9 cellular contexts compared by ENCODE assay signal in genomic region chr19:33300016-33300981, GRCh38. TPM values are rescaled to one million over a fixed set of nuclear protein-coding genes. Genes with fewer than 3 reads are reported as not detected.
DNase-seq lines count a peak whose midpoint lies in the region; ATAC-seq and TF ChIP-seq lines count a peak whose summit lies in the region.
"Had no signal": no experiment of that assay in that cellular context is flagged by ENCODE, and none has a peak within 500 bp of the region (broad histone marks: within the 10 kb centered on the region; RNA-seq: fewer than 3 reads in every experiment).

No MANE protein-coding gene starts in this region.

- H3K4me1 ChIP-seq in HUES6 (ENCODE audit: control insufficient read depth, insufficient read depth, low read length) (peaks cover 23% of the 10 kb centered on the region), lung (ENCODE audit: control insufficient read depth in 2 of 2, insufficient read depth in 2 of 2, low read length in 2 of 2) (peaks cover 0 to 18% of the 10 kb centered on the region in 2 donors)

- CTCF ChIA-PET in MCF 10A (lab: Yijun Ruan, JAX) = interaction anchor here (0.6 to 1.5 kb wide), 13 partner anchors 11 to 460 kb away, joined by 3 to 8 read pairs (median 4); no protein-coding TSS in a partner anchor

- H3K27ac ChIP-seq in HUES6 (ENCODE audit: low read depth, low read length) = no peak overlapping the region
- H3K27ac ChIP-seq in lung (ENCODE audit: low read depth in 1 of 2, low read length in 1 of 2) = peak overlapping the region in 1 of 2 donors; percentile 80
- H3K27ac ChIP-seq in substantia nigra (ENCODE audit: low read depth, low read length, poor library complexity, severe bottlenecking) = peak overlapping the region; percentile 26

- H3K9me3 Mint-ChIP-seq in MCF 10A (ENCODE audit: unreplicated experiment) = no peaks in the 10 kb centered on the region

- H3K9ac ChIP-seq in HUES6 (ENCODE audit: low read length) = no peak overlapping the region

- H3K4me3 Mint-ChIP-seq in MCF 10A (ENCODE audit: unreplicated experiment) = peak overlapping the region; percentile 43

- H3K27ac Mint-ChIP-seq in MCF 10A (ENCODE audit: low read depth, unreplicated experiment) = no peak overlapping the region

- intact Hi-C loops in MCF 10A (cut with micrococcal nuclease) = loop anchor here (5.0 kb wide), 2 partner anchors 63 to 92 kb away; no protein-coding TSS in a partner anchor

- POLR2A ChIA-PET in MCF 10A (lab: Yijun Ruan, JAX) = interaction anchor here (1.5 to 8.3 kb wide), 4 partner anchors 50 to 124 kb away, joined by 3 to 110 read pairs (median 8); partner anchors contain the start of gene CEBPG

- no peaks in the 10 kb centered on the region for H3K36me3 ChIP-seq in HUES6 (ENCODE audit: control insufficient read depth, insufficient read depth, low read length)
- H3K36me3 ChIP-seq in lung (ENCODE audit: control insufficient read depth in 2 of 2, insufficient read depth in 2 of 2, low read length in 2 of 2) = no peaks in the 10 kb centered on the region

- no peaks in the 10 kb centered on the region for H3K36me3 Mint-ChIP-seq in MCF 10A (ENCODE audit: insufficient read depth, unreplicated experiment)

- TF ChIP-seq CTCF in MCF 10A (IDR thresholded peaks at IDR 0.05; ENCODE audit: unreplicated experiment) = no peak
- no peak for TF ChIP-seq CTCF in lung (IDR thresholded peaks at IDR 0.05; ENCODE audit: control extremely low read depth, extremely low read depth)

- no peaks in the 10 kb centered on the region for H3K4me1 Mint-ChIP-seq in MCF 10A (ENCODE audit: insufficient read depth, unreplicated experiment)

- 24 to 29% methylated on average over 27 of the region's 27 CpGs for WGBS in lung, 2 donors

- H3K27me3 ChIP-seq in HUES6 (ENCODE audit: control insufficient read depth, insufficient read depth, low read length) (peaks cover 60% of the 10 kb centered on the region), lung (ENCODE audit: control insufficient read depth, insufficient read depth) (no peaks in the 10 kb centered on the region)

- no peak for ATAC-seq in lung (ENCODE audit: insufficient read depth, low FRiP score)
- ATAC-seq in HG03097 (IDR thresholded peaks at IDR 0.05; ENCODE audit: low FRiP score, unreplicated experiment) = no peak

- DNase-seq in MCF 10A (ENCODE audit: unreplicated experiment) (no peak), lung (ENCODE audit: low spot score) (peak; percentile 33), substantia nigra (lab: John Stamatoyannopoulos, UW) (no peak), NCI-H510A (lab: John Stamatoyannopoulos, UW) (no peak), NCI-H774 (lab: John Stamatoyannopoulos, UW) (no peak)
- DNase-seq: anterior cingulate cortex, MV-4-11 had no signal

- H3K27me3 Mint-ChIP-seq in MCF 10A (ENCODE audit: insufficient read depth, unreplicated experiment) = no peaks in the 10 kb centered on the region

- H3K9me3 ChIP-seq in HUES6 (ENCODE audit: control insufficient read depth, insufficient read depth, low read depth, low read length) = no peaks in the 10 kb centered on the region
- no peaks in the 10 kb centered on the region for H3K9me3 ChIP-seq in lung (ENCODE audit: control insufficient read depth in 2 of 2, insufficient read depth in 1 of 2, low read length in 1 of 2)

- H3K4me3 ChIP-seq in HUES6 (ENCODE audit: low read depth, low read length) = peak overlapping the region; percentile 58
- peak overlapping the region; percentile 68 for H3K4me3 ChIP-seq in lung

- no TSS peak for BruUV-seq in MCF 10A (replicated peaks; lab: Mats Ljungman, UMichigan)

RNA-seq across cellular contexts. Expression of gene CEBPA, which starts 2.0 kb away (rescaled TPM):
- total RNA-seq in MCF 10A (2022) (4.7 and 6.2 TPM in 2 replicates), lung (10 to 100 TPM; 51.3 to 71.0 TPM)
- 10 to 100 TPM; 20.4 to 93.8 TPM for polyA plus RNA-seq in lung
